Comparison of ENCODE assay signal across 2 cellular contexts in the genomic region with DNA sequence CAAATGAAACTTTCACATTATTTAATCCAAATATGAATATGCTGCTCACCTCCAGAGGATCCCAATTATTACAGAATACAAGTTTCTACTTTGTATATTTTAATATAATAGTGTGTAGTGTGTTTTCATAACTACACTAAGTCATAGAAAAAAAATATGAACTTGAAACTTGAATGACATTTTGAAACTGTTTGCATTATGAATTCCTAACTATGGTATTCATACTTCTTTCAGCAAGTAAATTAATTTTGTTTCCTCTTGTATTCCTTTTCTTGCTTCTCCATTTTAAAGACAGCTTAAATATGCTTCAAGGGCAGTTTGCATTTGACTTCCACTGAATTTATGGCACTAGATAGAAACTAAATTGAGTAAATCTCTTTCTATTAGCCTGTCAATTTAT.
TF ChIP-seq lines count a peak whose summit lies in the region.

No MANE protein-coding gene starts in this region.

TF ChIP-seq in SK-N-SH treated with all-trans-retinoic acid at 6 μM for 48 hours, 23 proteins besides CTCF, POLR2A, EP300 and RAD21 (continued from another document):
- TF ChIP-seq, protein P1, sequence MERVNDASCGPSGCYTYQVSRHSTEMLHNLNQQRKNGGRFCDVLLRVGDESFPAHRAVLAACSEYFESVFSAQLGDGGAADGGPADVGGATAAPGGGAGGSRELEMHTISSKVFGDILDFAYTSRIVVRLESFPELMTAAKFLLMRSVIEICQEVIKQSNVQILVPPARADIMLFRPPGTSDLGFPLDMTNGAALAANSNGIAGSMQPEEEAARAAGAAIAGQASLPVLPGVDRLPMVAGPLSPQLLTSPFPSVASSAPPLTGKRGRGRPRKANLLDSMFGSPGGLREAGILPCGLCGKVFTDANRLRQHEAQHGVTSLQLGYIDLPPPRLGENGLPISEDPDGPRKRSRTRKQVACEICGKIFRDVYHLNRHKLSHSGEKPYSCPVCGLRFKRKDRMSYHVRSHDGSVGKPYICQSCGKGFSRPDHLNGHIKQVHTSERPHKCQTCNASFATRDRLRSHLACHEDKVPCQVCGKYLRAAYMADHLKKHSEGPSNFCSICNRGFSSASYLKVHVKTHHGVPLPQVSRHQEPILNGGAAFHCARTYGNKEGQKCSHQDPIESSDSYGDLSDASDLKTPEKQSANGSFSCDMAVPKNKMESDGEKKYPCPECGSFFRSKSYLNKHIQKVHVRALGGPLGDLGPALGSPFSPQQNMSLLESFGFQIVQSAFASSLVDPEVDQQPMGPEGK (CRISPR knock-in tag; IDR thresholded peaks at IDR 0.05; ENCODE audit: borderline replicate concordance) = no peak
- no peak for TF ChIP-seq ZFP30 (CRISPR knock-in tag; IDR thresholded peaks at IDR 0.05)
- TF ChIP-seq, protein P2, sequence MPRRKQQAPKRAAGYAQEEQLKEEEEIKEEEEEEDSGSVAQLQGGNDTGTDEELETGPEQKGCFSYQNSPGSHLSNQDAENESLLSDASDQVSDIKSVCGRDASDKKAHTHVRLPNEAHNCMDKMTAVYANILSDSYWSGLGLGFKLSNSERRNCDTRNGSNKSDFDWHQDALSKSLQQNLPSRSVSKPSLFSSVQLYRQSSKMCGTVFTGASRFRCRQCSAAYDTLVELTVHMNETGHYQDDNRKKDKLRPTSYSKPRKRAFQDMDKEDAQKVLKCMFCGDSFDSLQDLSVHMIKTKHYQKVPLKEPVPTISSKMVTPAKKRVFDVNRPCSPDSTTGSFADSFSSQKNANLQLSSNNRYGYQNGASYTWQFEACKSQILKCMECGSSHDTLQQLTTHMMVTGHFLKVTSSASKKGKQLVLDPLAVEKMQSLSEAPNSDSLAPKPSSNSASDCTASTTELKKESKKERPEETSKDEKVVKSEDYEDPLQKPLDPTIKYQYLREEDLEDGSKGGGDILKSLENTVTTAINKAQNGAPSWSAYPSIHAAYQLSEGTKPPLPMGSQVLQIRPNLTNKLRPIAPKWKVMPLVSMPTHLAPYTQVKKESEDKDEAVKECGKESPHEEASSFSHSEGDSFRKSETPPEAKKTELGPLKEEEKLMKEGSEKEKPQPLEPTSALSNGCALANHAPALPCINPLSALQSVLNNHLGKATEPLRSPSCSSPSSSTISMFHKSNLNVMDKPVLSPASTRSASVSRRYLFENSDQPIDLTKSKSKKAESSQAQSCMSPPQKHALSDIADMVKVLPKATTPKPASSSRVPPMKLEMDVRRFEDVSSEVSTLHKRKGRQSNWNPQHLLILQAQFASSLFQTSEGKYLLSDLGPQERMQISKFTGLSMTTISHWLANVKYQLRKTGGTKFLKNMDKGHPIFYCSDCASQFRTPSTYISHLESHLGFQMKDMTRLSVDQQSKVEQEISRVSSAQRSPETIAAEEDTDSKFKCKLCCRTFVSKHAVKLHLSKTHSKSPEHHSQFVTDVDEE (CRISPR knock-in tag; IDR thresholded peaks at IDR 0.05) = no peak
- no peak for TF ChIP-seq SNAI2 (CRISPR knock-in tag; IDR thresholded peaks at IDR 0.05)
- no peak for TF ChIP-seq RARB (CRISPR knock-in tag; IDR thresholded peaks at IDR 0.05)
TF ChIP-seq in SK-N-SH treated with all-trans-retinoic acid at 6 μM for 48 hours: peak in this region for 0.

TF ChIP-seq in endothelial cell of umbilical vein, 7 proteins besides CTCF, POLR2A, EP300 and RAD21 (continued from another document):
- TF ChIP-seq GATA2 (IDR thresholded peaks at IDR 0.05; ENCODE audit: insufficient read depth, insufficient read length, low read depth, low read length) (no peak), MYC (IDR thresholded peaks at IDR 0.05; ENCODE audit: low read depth, low read length) (no peak), POLR2AphosphoS5 (IDR thresholded peaks at IDR 0.05; ENCODE audit: insufficient read depth, low read depth, low read length) (no peak), FOS (IDR thresholded peaks at IDR 0.05; ENCODE audit: borderline replicate concordance, insufficient read depth, low read length) (no peak)
